Comparison of ENCODE assay signal across 11 cellular contexts in the genomic region with DNA sequence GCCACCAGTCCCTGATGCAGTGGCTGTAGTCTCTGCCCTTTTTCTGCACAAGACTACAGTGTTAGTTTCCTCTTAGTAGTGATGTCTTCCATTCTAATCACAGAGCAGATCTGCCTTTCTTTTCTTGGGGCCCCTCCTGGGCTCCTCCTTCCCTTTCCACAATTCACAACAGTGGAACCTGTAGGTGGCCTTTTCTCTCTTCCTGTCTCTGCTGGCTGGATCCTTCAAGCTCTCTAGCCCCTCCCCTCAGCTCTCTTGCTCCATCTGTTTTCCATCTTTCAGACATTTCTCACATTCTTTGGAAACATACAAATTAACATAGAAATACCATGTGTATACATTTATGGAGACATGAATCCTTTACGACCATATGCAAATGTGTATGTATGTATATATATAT. TPM values are rescaled to one million over a fixed set of nuclear protein-coding genes. Genes with fewer than 3 reads are reported as not detected.
DNase-seq lines count a peak whose midpoint lies in the region; ATAC-seq, FAIRE-seq and TF ChIP-seq lines count a peak whose summit lies in the region.
"Had no signal": no experiment of that assay in that cellular context is flagged by ENCODE, and none has a peak within 500 bp of the region (broad histone marks: within the 10 kb centered on the region; RNA-seq: fewer than 3 reads in every experiment).

No MANE protein-coding gene starts in this region.

- no peaks in the 10 kb centered on the region for H3K4me1 ChIP-seq in keratinocyte (ENCODE audit: control insufficient read depth, extremely low read depth, insufficient read depth, low read length)
- no peaks in the 10 kb centered on the region for H3K4me1 ChIP-seq in tibial nerve

- H3K27me3 Mint-ChIP-seq in activated T-cell treated with anti-CD3 and anti-CD28 coated beads, Interleukin-2, amount 50 U/mL, for 72 hours (ENCODE audit: low read depth): peaks cover 11% of the 10 kb centered on the region
- no peaks in the 10 kb centered on the region for H3K27me3 Mint-ChIP-seq in activated T-cell treated with anti-CD3 and anti-CD28 coated beads, Interleukin-2, amount 50 U/mL, for 4 hours (ENCODE audit: low read depth)
- H3K27me3 Mint-ChIP-seq: activated B cell treated with CpG ODN at 0.5 μM for 24 hours; activated naive CD8-positive, alpha-beta T cell treated with anti-CD3 and anti-CD28 coated beads for 36 hours; B cell had no signal

- H3K36me3 ChIP-seq in keratinocyte (ENCODE audit: control insufficient read depth in 2 of 2, extremely low read depth in 1 of 2, insufficient read depth in 2 of 2, low read length in 2 of 2): no peaks in the 10 kb centered on the region
- H3K36me3 ChIP-seq in tibial nerve: no peaks in the 10 kb centered on the region

- dilution Hi-C loops in keratinocyte (cut with MboI; ENCODE audit: extremely low pct_ligation_motif_present, low sequenced_read_pairs): no loop called here

- H4K20me1 ChIP-seq in keratinocyte (ENCODE audit: control insufficient read depth, extremely low read depth, insufficient read depth, low read length): no peaks in the 10 kb centered on the region

- no peaks in the 10 kb centered on the region for H3K9me1 ChIP-seq in keratinocyte (ENCODE audit: control insufficient read depth, extremely low read depth, insufficient read depth, low read length)

- H3K27ac ChIP-seq in keratinocyte (ENCODE audit: control insufficient read depth, insufficient read depth, low read length) (no peak overlapping the region), tibial nerve (peak overlapping the region in 1 of 4 donors; percentile 52)

- H3K27ac Mint-ChIP-seq in activated T-cell treated with anti-CD3 and anti-CD28 coated beads, Interleukin-2, amount 50 U/mL, for 72 hours: peak overlapping the region; percentile 65
- H3K27ac Mint-ChIP-seq: activated B cell treated with CpG ODN at 0.5 μM for 24 hours; activated naive CD8-positive, alpha-beta T cell treated with anti-CD3 and anti-CD28 coated beads for 36 hours; B cell had no signal

- FAIRE-seq in keratinocyte (lab: Jason Lieb, UNC): no peak

- H3K27me3 ChIP-seq in keratinocyte (ENCODE audit: control insufficient read depth, extremely low read depth, insufficient read depth, low read length): no peaks in the 10 kb centered on the region
- no peaks in the 10 kb centered on the region for H3K27me3 ChIP-seq in tibial nerve

- H3K4me2 ChIP-seq in keratinocyte (ENCODE audit: control insufficient read depth, extremely low read depth, insufficient read depth, low read depth, low read length): peak overlapping the region; percentile 16

- no peak for TF ChIP-seq EP300 in tibial nerve (IDR thresholded peaks at IDR 0.05)

- ATAC-seq in activated T-cell treated with anti-CD3 and anti-CD28 coated beads, Interleukin-2, amount 50 U/mL, for 72 hours (replicated peaks in 1 of 2): no peak
- ATAC-seq in activated T-cell treated with anti-CD3 and anti-CD28 coated beads, Interleukin-2, amount 50 U/mL, for 4 hours: no peak
- no peak for ATAC-seq in GM21717 (IDR thresholded peaks at IDR 0.05; ENCODE audit: unreplicated experiment)

- no peak for TF ChIP-seq POLR2A in tibial nerve (IDR thresholded peaks at IDR 0.05)

- DNase-seq in activated T-cell treated with anti-CD3 and anti-CD28 coated beads, Interleukin-2, amount 50 U/mL, for 72 hours: no peak
- DNase-seq in activated T-cell treated with anti-CD3 and anti-CD28 coated beads, Interleukin-2, amount 50 U/mL, for 4 hours: no peak
- DNase-seq in cerebellum (ENCODE audit: low spot score): peak; percentile 25
- DNase-seq in keratinocyte (ENCODE audit: low read depth, low spot score): no peak
- no peak for DNase-seq in tibial nerve (ENCODE audit: low spot score in 2 of 2)
- no peak for DNase-seq in cortex of kidney (lab: John Stamatoyannopoulos, UW)
- no peak for DNase-seq in activated CD4-positive, alpha-beta T cell treated with anti-CD3 and anti-CD28 coated beads for 4 hours
- DNase-seq: activated B cell treated with CpG ODN at 0.5 μM for 24 hours; activated naive CD8-positive, alpha-beta T cell treated with anti-CD3 and anti-CD28 coated beads for 36 hours had no signal

- no peak overlapping the region for H3K4me3 ChIP-seq in keratinocyte (ENCODE audit: control insufficient read depth in 2 of 3, extremely low read depth in 1 of 3, insufficient read depth in 2 of 3, low read depth in 1 of 3, low read length in 3 of 3)
- H3K4me3 ChIP-seq in tibial nerve: peak overlapping the region in 3 of 4 donors; percentile 8 to 47 (median 32)

- H3K9me3 ChIP-seq in keratinocyte (ENCODE audit: control insufficient read depth, low read depth, low read length) (no peaks in the 10 kb centered on the region), tibial nerve (no peaks in the 10 kb centered on the region)

- 47 to 61% methylated on average over 1 of the region's 1 CpG for WGBS in tibial nerve, 2 donors

- H3K4me3 Mint-ChIP-seq in activated T-cell treated with anti-CD3 and anti-CD28 coated beads, Interleukin-2, amount 50 U/mL, for 72 hours: no peak overlapping the region
- H3K4me3 Mint-ChIP-seq in activated T-cell treated with anti-CD3 and anti-CD28 coated beads, Interleukin-2, amount 50 U/mL, for 4 hours: no peak overlapping the region
- H3K4me3 Mint-ChIP-seq: activated B cell treated with CpG ODN at 0.5 μM for 24 hours; activated naive CD8-positive, alpha-beta T cell treated with anti-CD3 and anti-CD28 coated beads for 36 hours; B cell had no signal

- TF ChIP-seq CTCF in keratinocyte (optimal IDR thresholded peaks at IDR 0.05 in 1 of 3, IDR thresholded peaks at IDR 0.05 in 1 of 3, conservative IDR thresholded peaks at IDR 0.05 in 1 of 3; ENCODE audit: extremely low read depth in 1 of 3, insufficient read depth in 2 of 3, low read length in 3 of 3): no peak
- TF ChIP-seq CTCF in tibial nerve (IDR thresholded peaks at IDR 0.05): no peak

- no peaks in the 10 kb centered on the region for H3K36me3 Mint-ChIP-seq in activated T-cell treated with anti-CD3 and anti-CD28 coated beads, Interleukin-2, amount 50 U/mL, for 72 hours (ENCODE audit: insufficient read depth in 2 of 2)
- no peaks in the 10 kb centered on the region for H3K36me3 Mint-ChIP-seq in activated T-cell treated with anti-CD3 and anti-CD28 coated beads, Interleukin-2, amount 50 U/mL, for 4 hours (ENCODE audit: insufficient read depth)
- H3K36me3 Mint-ChIP-seq: activated naive CD8-positive, alpha-beta T cell treated with anti-CD3 and anti-CD28 coated beads for 36 hours had no signal

- no peaks in the 10 kb centered on the region for H3K79me2 ChIP-seq in keratinocyte (ENCODE audit: control insufficient read depth, insufficient read depth, low read length)

- H3K4me1 Mint-ChIP-seq in activated T-cell treated with anti-CD3 and anti-CD28 coated beads, Interleukin-2, amount 50 U/mL, for 72 hours (ENCODE audit: low read depth): no peaks in the 10 kb centered on the region
- peaks cover 7% of the 10 kb centered on the region for H3K4me1 Mint-ChIP-seq in activated T-cell treated with anti-CD3 and anti-CD28 coated beads, Interleukin-2, amount 50 U/mL, for 4 hours (ENCODE audit: low read depth)

- no peak overlapping the region for H2AFZ ChIP-seq in keratinocyte (ENCODE audit: control insufficient read depth, low read length)

- H3K9me3 Mint-ChIP-seq in activated T-cell treated with anti-CD3 and anti-CD28 coated beads, Interleukin-2, amount 50 U/mL, for 72 hours: no peaks in the 10 kb centered on the region
- no peaks in the 10 kb centered on the region for H3K9me3 Mint-ChIP-seq in activated T-cell treated with anti-CD3 and anti-CD28 coated beads, Interleukin-2, amount 50 U/mL, for 4 hours
- H3K9me3 Mint-ChIP-seq: activated B cell treated with CpG ODN at 0.5 μM for 24 hours; activated naive CD8-positive, alpha-beta T cell treated with anti-CD3 and anti-CD28 coated beads for 36 hours had no signal

- no peak overlapping the region for H3K9ac ChIP-seq in keratinocyte (ENCODE audit: control insufficient read depth, extremely low read depth, insufficient read depth, low read length)

RNA-seq across cellular contexts. Expression of a gene that starts 0.3 kb away (rescaled TPM):
- 1 to 10 TPM in 1 of 2 donors, under 1 TPM in 1; 0.72 to 1.2 TPM for total RNA-seq in activated T-cell treated with anti-CD3 and anti-CD28 coated beads, Interleukin-2, amount 50 U/mL, for 72 hours
- total RNA-seq in activated T-cell treated with anti-CD3 and anti-CD28 coated beads, Interleukin-2, amount 50 U/mL, for 4 hours: under 1 TPM; 0.20 to 0.24 (median 0.22) TPM
- total RNA-seq in cerebellum (1.9 TPM), tibial nerve (1 to 10 TPM in 3 of 4 donors, not detected in 1; 1.5 to 2.0 (median 1.7) TPM)
- 0.17 to 0.42 TPM (median 0.32 TPM) in 3 replicates for polyA plus RNA-seq in keratinocyte
- polyA plus RNA-seq in keratinocyte (2011; ENCODE audit: low read depth): not detected
- 0.07 TPM in 1 of 2 replicates, not detected in the other for polyA plus RNA-seq in keratinocyte (2011; cell fraction: cytosol; rRNA removed)
- polyA plus RNA-seq in keratinocyte (2011; cell fraction: nucleus; rRNA removed): 1.4 and 2.1 TPM in 2 replicates
- 0.23 and 0.44 TPM in 2 replicates for polyA plus RNA-seq in keratinocyte (2012; ENCODE audit: low replicate concordance)
- polyA minus RNA-seq in keratinocyte: 0.43 to 0.58 TPM in 2 of 3 replicates, not detected in the other
- not detected for polyA minus RNA-seq in keratinocyte (2011; cell fraction: cytosol; rRNA and poly(A)+ RNA removed)
- 0.63 and 0.85 TPM in 2 replicates for polyA minus RNA-seq in keratinocyte (2011; cell fraction: nucleus; rRNA and poly(A)+ RNA removed)

RNA-seq across cellular contexts. Expression of a gene that starts 16.1 kb away (rescaled TPM):
- 10 to 100 TPM in 1 of 2 donors, 1 to 10 TPM in 1; 10.0 to 10.6 TPM for total RNA-seq in activated T-cell treated with anti-CD3 and anti-CD28 coated beads, Interleukin-2, amount 50 U/mL, for 72 hours
- 1 to 10 TPM; 3.4 to 5.4 (median 3.5) TPM for total RNA-seq in activated T-cell treated with anti-CD3 and anti-CD28 coated beads, Interleukin-2, amount 50 U/mL, for 4 hours
- total RNA-seq in cerebellum (5.4 TPM), tibial nerve (10 to 100 TPM in 2 of 4 donors, 1 to 10 TPM in 2; 5.5 to 18.1 (median 10.7) TPM)
- polyA plus RNA-seq in keratinocyte: 5.2 to 9.7 TPM (median 6.8 TPM) in 3 replicates
- 4.8 TPM for polyA plus RNA-seq in keratinocyte (2011; ENCODE audit: low read depth)
- polyA plus RNA-seq in keratinocyte (2011; cell fraction: cytosol; rRNA removed): 6.2 and 11.2 TPM in 2 replicates
- 23.2 and 23.8 TPM in 2 replicates for polyA plus RNA-seq in keratinocyte (2011; cell fraction: nucleus; rRNA removed)
- polyA plus RNA-seq in keratinocyte (2012; ENCODE audit: low replicate concordance): 6.4 and 6.5 TPM in 2 replicates
- polyA minus RNA-seq in keratinocyte: 1.5 to 6.7 TPM (median 5.1 TPM) in 3 replicates
- polyA minus RNA-seq in keratinocyte (2011; cell fraction: cytosol; rRNA and poly(A)+ RNA removed): 7.9 TPM
- polyA minus RNA-seq in keratinocyte (2011; cell fraction: nucleus; rRNA and poly(A)+ RNA removed): 6.3 and 9.4 TPM in 2 replicates

Comparison
In these comparisons a context has a peak if more than half of its experiments do, and no peak if none do; other contexts are left out.
1. H3K4me3 ChIP-seq: peak in tibial nerve (3 of 4); none in keratinocyte (0 of 3).